8 cellular contexts compared by ENCODE assay signal in genomic region chr7:151057038-151057736, GRCh38. TPM values are rescaled to one million over a fixed set of nuclear protein-coding genes. Genes with fewer than 3 reads are reported as not detected.
DNase-seq lines count a peak whose midpoint lies in the region; ATAC-seq and TF ChIP-seq lines count a peak whose summit lies in the region.

No MANE protein-coding gene starts in this region.

- H3K9me3 ChIP-seq in mononuclear cell (ENCODE audit: low read depth, low read length): no peaks in the 10 kb centered on the region

- H3K27me3 Mint-ChIP-seq in IgD-negative memory B cell (peaks cover 5% of the 10 kb centered on the region), MCF 10A (ENCODE audit: insufficient read depth, unreplicated experiment) (no peaks in the 10 kb centered on the region)

- H3K36me3 Mint-ChIP-seq in IgD-negative memory B cell (peaks cover 1% of the 10 kb centered on the region), MCF 10A (ENCODE audit: insufficient read depth, unreplicated experiment) (peaks cover 6% of the 10 kb centered on the region)

- TF ChIP-seq CTCF in GM12875 (IDR thresholded peaks at IDR 0.05; ENCODE audit: borderline replicate concordance, insufficient read depth, low read depth, low read length): no peak
- TF ChIP-seq CTCF in MCF 10A (IDR thresholded peaks at IDR 0.05; ENCODE audit: unreplicated experiment): no peak

- CTCF ChIA-PET in MCF 10A (lab: Yijun Ruan, JAX): interaction anchor here (0.6 to 3.3 kb wide), 5 partner anchors 9 to 1919 kb away, joined by 3 to 21 read pairs (median 4); partner anchors contain the start of gene ABCB8

- DNase-seq in MCF 10A (ENCODE audit: unreplicated experiment) (no peak), NK-92 (lab: John Stamatoyannopoulos, UW; ENCODE audit: unreplicated experiment) (no peak), hippocampal formation (lab: John Stamatoyannopoulos, UW) (no peak), pons (ENCODE audit: low spot score) (no peak)

- ATAC-seq in GM21723 (IDR thresholded peaks at IDR 0.05; ENCODE audit: unreplicated experiment): peak; percentile 12

- H3K4me1 Mint-ChIP-seq in IgD-negative memory B cell: peaks cover 9 to 11% (median 11%) of the 10 kb centered on the region in 3 donors
- H3K4me1 Mint-ChIP-seq in MCF 10A (ENCODE audit: insufficient read depth, unreplicated experiment): peaks cover 33% of the 10 kb centered on the region

- peak overlapping the region in 1 of 3 donors; percentile 94 for H3K27ac Mint-ChIP-seq in IgD-negative memory B cell
- peak overlapping the region; percentile 87 for H3K27ac Mint-ChIP-seq in MCF 10A (ENCODE audit: low read depth, unreplicated experiment)

- H3K9me3 Mint-ChIP-seq in IgD-negative memory B cell: no peaks in the 10 kb centered on the region
- H3K9me3 Mint-ChIP-seq in MCF 10A (ENCODE audit: unreplicated experiment): no peaks in the 10 kb centered on the region

- intact Hi-C loops in MCF 10A (cut with micrococcal nuclease): no loop called here

- no peaks in the 10 kb centered on the region for H3K27me3 ChIP-seq in mononuclear cell (ENCODE audit: insufficient read depth, low read length)

- peak overlapping the region; percentile 88 for H3K4me3 ChIP-seq in GM12875 (ENCODE audit: low read depth, low read length)
- peak overlapping the region; percentile 84 for H3K4me3 ChIP-seq in mononuclear cell (ENCODE audit: low read length)

- no TSS peak for BruUV-seq in MCF 10A (replicated peaks; lab: Mats Ljungman, UMichigan)

- POLR2A ChIA-PET in MCF 10A (lab: Yijun Ruan, JAX): interaction anchor here (0.9 to 8.4 kb wide), 5 partner anchors 10 to 59 kb away, joined by 3 to 151 read pairs (median 6); partner anchors contain the start of genes ABCB8, AGAP3, FASTK and TMUB1

- H3K4me3 Mint-ChIP-seq in IgD-negative memory B cell: peak overlapping the region; percentile 89 to 99 (median 98)
- peak overlapping the region; percentile 97 for H3K4me3 Mint-ChIP-seq in MCF 10A (ENCODE audit: unreplicated experiment)

- H3K4me1 ChIP-seq in mononuclear cell (ENCODE audit: insufficient read depth, low read length): peaks cover 45% of the 10 kb centered on the region

RNA-seq across cellular contexts. Expression of gene CDK5, which starts 0.5 kb away (rescaled TPM):
- polyA plus RNA-seq in IgD-negative memory B cell: 11.4 TPM
- total RNA-seq in MCF 10A (2022) (11.8 and 12.2 TPM in 2 replicates), mononuclear cell (3.7 TPM)

RNA-seq across cellular contexts. Expression of gene SLC4A2, which starts 2.2 kb away (rescaled TPM):
- 17.8 TPM for polyA plus RNA-seq in IgD-negative memory B cell
- total RNA-seq in MCF 10A (2022) (112 and 114 TPM in 2 replicates), mononuclear cell (9.4 TPM)

RNA-seq across cellular contexts. Expression of gene ASIC3, which starts 8.9 kb away (rescaled TPM):
- not detected for polyA plus RNA-seq in IgD-negative memory B cell
- total RNA-seq in MCF 10A (2022) (3.9 and 8.8 TPM in 2 replicates), mononuclear cell (0.84 TPM)

RNA-seq across cellular contexts. Expression of gene FASTK, which starts 23.4 kb away (rescaled TPM):
- polyA plus RNA-seq in IgD-negative memory B cell: 55.4 TPM
- total RNA-seq in MCF 10A (2022) (79.3 and 83.6 TPM in 2 replicates), mononuclear cell (33.6 TPM)

RNA-seq across cellular contexts. Expression of gene TMUB1, which starts 26.1 kb away (rescaled TPM):
- 72.6 TPM for polyA plus RNA-seq in IgD-negative memory B cell
- 25.7 and 30.1 TPM in 2 replicates for total RNA-seq in MCF 10A (2022)
- total RNA-seq in mononuclear cell: 20.0 TPM

Comparison
In these comparisons a context has a peak if more than half of its experiments do, and no peak if none do; other contexts are left out.
1. RNA of gene SLC4A2, which starts 2.2 kb away (total RNA-seq): 112 to 114 TPM in MCF 10A; 9.4 TPM in mononuclear cell (single experiment); every median in the first group is over 10 times any median in the second.